1 cellular context compared by ENCODE assay signal in the genomic region with DNA sequence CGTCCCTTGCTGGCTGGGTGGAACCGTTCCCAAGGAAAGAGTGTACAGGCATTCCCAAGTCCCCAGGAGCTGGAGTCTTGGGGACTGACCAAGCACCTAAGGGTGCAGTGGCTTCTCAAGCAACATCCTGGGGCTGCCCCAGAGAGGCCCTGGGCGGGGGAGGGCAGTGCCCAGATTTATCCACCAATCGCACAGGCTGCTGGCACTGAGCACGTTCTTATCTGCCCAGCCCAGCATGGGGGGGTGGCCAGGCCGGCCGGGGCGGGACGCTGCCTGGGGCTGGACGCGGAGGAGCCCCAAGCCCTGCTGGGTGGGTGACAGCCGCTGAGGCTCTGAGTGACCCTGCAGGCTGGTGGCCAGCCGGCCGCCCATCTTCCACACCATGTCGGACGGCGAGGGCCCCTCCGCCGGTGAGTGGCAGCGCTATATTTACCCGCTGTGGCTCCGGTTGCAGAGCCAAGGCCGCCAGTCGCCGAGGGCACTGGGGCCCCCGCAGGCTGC.
TF ChIP-seq lines count a peak whose summit lies in the region.

No MANE protein-coding gene starts in this region.

TF ChIP-seq in HepG2, 621 proteins besides CTCF, POLR2A, EP300 and RAD21:
- TF ChIP-seq, protein P1, sequence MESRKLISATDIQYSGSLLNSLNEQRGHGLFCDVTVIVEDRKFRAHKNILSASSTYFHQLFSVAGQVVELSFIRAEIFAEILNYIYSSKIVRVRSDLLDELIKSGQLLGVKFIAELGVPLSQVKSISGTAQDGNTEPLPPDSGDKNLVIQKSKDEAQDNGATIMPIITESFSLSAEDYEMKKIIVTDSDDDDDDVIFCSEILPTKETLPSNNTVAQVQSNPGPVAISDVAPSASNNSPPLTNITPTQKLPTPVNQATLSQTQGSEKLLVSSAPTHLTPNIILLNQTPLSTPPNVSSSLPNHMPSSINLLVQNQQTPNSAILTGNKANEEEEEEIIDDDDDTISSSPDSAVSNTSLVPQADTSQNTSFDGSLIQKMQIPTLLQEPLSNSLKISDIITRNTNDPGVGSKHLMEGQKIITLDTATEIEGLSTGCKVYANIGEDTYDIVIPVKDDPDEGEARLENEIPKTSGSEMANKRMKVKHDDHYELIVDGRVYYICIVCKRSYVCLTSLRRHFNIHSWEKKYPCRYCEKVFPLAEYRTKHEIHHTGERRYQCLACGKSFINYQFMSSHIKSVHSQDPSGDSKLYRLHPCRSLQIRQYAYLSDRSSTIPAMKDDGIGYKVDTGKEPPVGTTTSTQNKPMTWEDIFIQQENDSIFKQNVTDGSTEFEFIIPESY (CRISPR knock-in tag; IDR thresholded peaks at IDR 0.05) = peak; percentile 23; the same call in 1 of the 2 replicates
- TF ChIP-seq SIX1 (CRISPR knock-in tag; IDR thresholded peaks at IDR 0.05; ENCODE audit: borderline replicate concordance) = no peak
